In genomic region chr4:78707268-78707667, GRCh38 we compare ENCODE assay signal across 18 cellular contexts.
DNase-seq lines count a peak whose midpoint lies in the region; ATAC-seq, FAIRE-seq and TF ChIP-seq lines count a peak whose summit lies in the region.
"Had no signal": no experiment of that assay in that cellular context is flagged by ENCODE, and none has a peak within 500 bp of the region (broad histone marks: within the 10 kb centered on the region; RNA-seq: fewer than 3 reads in every experiment).

No MANE protein-coding gene starts in this region.

- ATAC-seq in activated naive CD8-positive, alpha-beta T cell treated with anti-CD3 and anti-CD28 coated beads, Interleukin-2, amount 50 U/mL, for 24 hours: no peak
- peak; percentile 45 for ATAC-seq in HG03159 (IDR thresholded peaks at IDR 0.05; ENCODE audit: unreplicated experiment)
- ATAC-seq in GM12878: peak; percentile 76

- peaks cover 7% of the 10 kb centered on the region; the same call in 1 of the 3 replicates for H3K9me3 ChIP-seq in GM12878 (replicated peaks; ENCODE audit: control insufficient read depth, insufficient read depth, low read length)

- H3K4me2 ChIP-seq in GM12878 (ENCODE audit: control insufficient read depth, insufficient read depth): peak overlapping the region; percentile 81

- peaks cover 24% of the 10 kb centered on the region for H3K4me1 ChIP-seq in GM12878 (ENCODE audit: control insufficient read depth, insufficient read depth, low read length)
- H3K4me1 ChIP-seq: breast epithelium had no signal

- intact Hi-C loops in GM12878 (cut with micrococcal nuclease; ENCODE audit: unreplicated experiment): no loop called here

- peaks cover 3% of the 10 kb centered on the region for H3K4me1 Mint-ChIP-seq in activated naive CD8-positive, alpha-beta T cell treated with anti-CD3 and anti-CD28 coated beads for 36 hours
- peaks cover 6% of the 10 kb centered on the region for H3K4me1 Mint-ChIP-seq in activated naive CD8-positive, alpha-beta T cell treated with anti-CD3 and anti-CD28 coated beads, Interleukin-2, amount 50 U/mL, for 24 hours
- H3K4me1 Mint-ChIP-seq: activated CD4-positive, alpha-beta T cell treated with anti-CD3 and anti-CD28 coated beads, Interleukin-2, amount 10 ng/mL, durations not matched to agents 24 days and 14 days had no signal

- H3K4me3 ChIP-seq in GM12878: no peak overlapping the region
- H3K4me3 ChIP-seq: breast epithelium, left ventricle myocardium inferior, transverse colon had no signal

- CTCF ChIA-PET in GM12878 (lab: Yijun Ruan, JAX): interaction anchor here (0.7 to 1.6 kb wide), 4 partner anchors 36 to 95 kb away, joined by 3 to 6 read pairs (median 4); no protein-coding TSS in a partner anchor

- H3K4me3 Mint-ChIP-seq in activated naive CD8-positive, alpha-beta T cell treated with anti-CD3 and anti-CD28 coated beads for 36 hours: no peak overlapping the region
- H3K4me3 Mint-ChIP-seq in activated naive CD8-positive, alpha-beta T cell treated with anti-CD3 and anti-CD28 coated beads, Interleukin-2, amount 50 U/mL, for 24 hours: no peak overlapping the region
- H3K4me3 Mint-ChIP-seq: activated CD4-positive, alpha-beta T cell treated with anti-CD3 and anti-CD28 coated beads, Interleukin-2, amount 10 ng/mL, durations not matched to agents 24 days and 14 days had no signal

- H3K27ac ChIP-seq in GM12878 (ENCODE audit: control insufficient read depth, insufficient read depth): no peak overlapping the region
- H3K27ac ChIP-seq: breast epithelium, left ventricle myocardium inferior, transverse colon had no signal

- no peaks in the 10 kb centered on the region for H4K20me1 ChIP-seq in GM12878 (ENCODE audit: control insufficient read depth, insufficient read depth)

- FAIRE-seq in GM12878 (lab: Jason Lieb, UNC) (peak; percentile 41), urothelium cell line (lab: Jason Lieb, UNC) (no peak)
- FAIRE-seq: endothelial cell of umbilical vein had no signal

- no peak for TF ChIP-seq EP300 in GM12878 (IDR thresholded peaks at IDR 0.05; ENCODE audit: borderline replicate concordance in 1 of 2, control insufficient read depth in 1 of 2, low read depth in 2 of 2, low read length in 2 of 2)

- peak overlapping the region; percentile 62 for H2AFZ ChIP-seq in GM12878 (ENCODE audit: control insufficient read depth, low read depth, low read length)

- SMC1A ChIA-PET in GM12878 (lab: Charles Lee; ENCODE audit: uncharacterized antibody, unreplicated experiment): interaction anchor here (0.9 to 2.4 kb wide), 15 partner anchors 9 to 156 kb away, joined by 3 to 9 read pairs (median 4); no protein-coding TSS in a partner anchor

- H3K27me3 ChIP-seq in GM12878 (replicated peaks in 1 of 2; ENCODE audit: control insufficient read depth in 2 of 2, insufficient read depth in 2 of 2, low read length in 1 of 2): no peaks in the 10 kb centered on the region
- H3K27me3 ChIP-seq: breast epithelium, transverse colon had no signal

- peaks cover 9% of the 10 kb centered on the region for H3K36me3 Mint-ChIP-seq in activated naive CD8-positive, alpha-beta T cell treated with anti-CD3 and anti-CD28 coated beads for 36 hours
- H3K36me3 Mint-ChIP-seq in activated naive CD8-positive, alpha-beta T cell treated with anti-CD3 and anti-CD28 coated beads, Interleukin-2, amount 50 U/mL, for 24 hours (ENCODE audit: low read depth): peaks cover 3% of the 10 kb centered on the region

- TF ChIP-seq CTCF in GM12878 (IDR thresholded peaks at IDR 0.05 in 2 of 3, conservative IDR thresholded peaks at IDR 0.05 in 1 of 3; ENCODE audit: control insufficient read depth in 2 of 3, extremely low read depth in 1 of 3, insufficient read depth in 1 of 3, low read depth in 3 of 3, low read length in 3 of 3): no peak

- POLR2A ChIA-PET in GM12878 (lab: Charles Lee): interaction anchor here (1.3 to 2.3 kb wide), 3 partner anchors 14 to 92 kb away, joined by 4 to 6 read pairs (median 6); no protein-coding TSS in a partner anchor

- TF ChIP-seq RAD21 in GM12878 (IDR thresholded peaks at IDR 0.05; ENCODE audit: insufficient read depth, low read depth, low read length): no peak

- H3K9me3 Mint-ChIP-seq in activated naive CD8-positive, alpha-beta T cell treated with anti-CD3 and anti-CD28 coated beads for 36 hours: peaks cover 12% of the 10 kb centered on the region
- H3K9me3 Mint-ChIP-seq in activated naive CD8-positive, alpha-beta T cell treated with anti-CD3 and anti-CD28 coated beads, Interleukin-2, amount 50 U/mL, for 24 hours: peaks cover 14% of the 10 kb centered on the region

- H3K79me2 ChIP-seq in GM12878 (ENCODE audit: control insufficient read depth, insufficient read depth, low read length): no peaks in the 10 kb centered on the region

- 0% methylated on average over 2 of the region's 2 CpGs for WGBS in GM12878 (ENCODE audit: insufficient coverage, insufficient replicate concordance, low lambda C conversion rate, missing lambda C conversion rate)

- in situ Hi-C loops in GM12878 (cut with MboI): no loop called here

- no peak for TF ChIP-seq POLR2A in GM12878 (IDR thresholded peaks at IDR 0.05; ENCODE audit: low read depth, low read length)

- RAD21 ChIA-PET in GM12878 (lab: Charles Lee; ENCODE audit: unreplicated experiment): interaction anchor here (0.6 to 1.7 kb wide), 12 partner anchors 24 to 115 kb away, joined by 3 to 7 read pairs (median 3); no protein-coding TSS in a partner anchor

- no TSS peak for BruUV-seq in GM12878 (replicated peaks; lab: Mats Ljungman, UMichigan)

- no peaks in the 10 kb centered on the region for H3K36me3 ChIP-seq in GM12878 (ENCODE audit: control insufficient read depth in 2 of 2, insufficient read depth in 2 of 2, low read length in 1 of 2)
- H3K36me3 ChIP-seq: breast epithelium, left ventricle myocardium inferior, transverse colon had no signal

- H3K9ac ChIP-seq in GM12878 (ENCODE audit: control insufficient read depth, insufficient read depth, low read length): no peak overlapping the region

- no peaks in the 10 kb centered on the region for H3K27me3 Mint-ChIP-seq in activated naive CD8-positive, alpha-beta T cell treated with anti-CD3 and anti-CD28 coated beads for 36 hours
- H3K27me3 Mint-ChIP-seq in activated naive CD8-positive, alpha-beta T cell treated with anti-CD3 and anti-CD28 coated beads, Interleukin-2, amount 50 U/mL, for 24 hours: no peaks in the 10 kb centered on the region

- peak overlapping the region; percentile 12 for H3K27ac Mint-ChIP-seq in activated naive CD8-positive, alpha-beta T cell treated with anti-CD3 and anti-CD28 coated beads for 36 hours
- no peak overlapping the region for H3K27ac Mint-ChIP-seq in activated naive CD8-positive, alpha-beta T cell treated with anti-CD3 and anti-CD28 coated beads, Interleukin-2, amount 50 U/mL, for 24 hours
- H3K27ac Mint-ChIP-seq: activated CD4-positive, alpha-beta T cell treated with anti-CD3 and anti-CD28 coated beads, Interleukin-2, amount 10 ng/mL, durations not matched to agents 24 days and 14 days had no signal

- DNase-seq in activated naive CD8-positive, alpha-beta T cell treated with anti-CD3 and anti-CD28 coated beads for 36 hours: no peak
- no peak for DNase-seq in activated naive CD8-positive, alpha-beta T cell treated with anti-CD3 and anti-CD28 coated beads, Interleukin-2, amount 50 U/mL, for 24 hours
- DNase-seq in GM12878 (ENCODE audit: low read depth, low spot score): no peak
- peak; percentile 36 for DNase-seq in urothelium cell line (ENCODE audit: low spot score)
- DNase-seq in NCI-H187 treated with DMSO at 0.1 percent for 48 hours (lab: John Stamatoyannopoulos, UW): no peak
- no peak for DNase-seq in SKM-1 (lab: John Stamatoyannopoulos, UW; ENCODE audit: unreplicated experiment)
- DNase-seq in activated CD8-positive, alpha-beta memory T cell treated with anti-CD3 and anti-CD28 coated beads, Interleukin-2, amount 50 U/mL, for 4 hours: no peak
- DNase-seq: 8988T; activated CD4-positive, alpha-beta T cell treated with anti-CD3 and anti-CD28 coated beads, Interleukin-2, amount 10 ng/mL, durations not matched to agents 24 days and 14 days; activated gamma-delta T cell; Calu3; KG1; left ventricle myocardium inferior; NCI-H1930; transverse colon had no signal

TF ChIP-seq in GM12878, 131 proteins besides CTCF, POLR2A, EP300 and RAD21 (continues in another document):
- TF ChIP-seq TAF1 (IDR thresholded peaks at IDR 0.05; ENCODE audit: borderline replicate concordance, low read depth, low read length) (no peak), HDGF (IDR thresholded peaks at IDR 0.05) (no peak), IRF5 (IDR thresholded peaks at IDR 0.05; ENCODE audit: borderline replicate concordance) (no peak), PML (IDR thresholded peaks at IDR 0.05; ENCODE audit: low read length) (no peak), KLF5 (IDR thresholded peaks at IDR 0.05; ENCODE audit: partially characterized antibody) (no peak), BCL11A (IDR thresholded peaks at IDR 0.05; ENCODE audit: low read depth, low read length) (no peak), BRCA1 (IDR thresholded peaks at IDR 0.05; ENCODE audit: low read depth, low read length) (no peak), IRF4 (IDR thresholded peaks at IDR 0.05; ENCODE audit: low read depth, low read length) (no peak), ZNF622 (IDR thresholded peaks at IDR 0.05) (no peak), POU2F2 (IDR thresholded peaks at IDR 0.05; ENCODE audit: borderline replicate concordance, low read depth, low read length) (no peak), STAT1 (conservative IDR thresholded peaks at IDR 0.05) (no peak), CREB1 (IDR thresholded peaks at IDR 0.05; ENCODE audit: low read depth) (0 out of 2 replicates have a peak, but pooled peaks have one; percentile 14), MTA2 (IDR thresholded peaks at IDR 0.05; ENCODE audit: low read depth) (peak; percentile 43; the same call in 1 of the 2 replicates)
- TF ChIP-seq, protein P1, sequence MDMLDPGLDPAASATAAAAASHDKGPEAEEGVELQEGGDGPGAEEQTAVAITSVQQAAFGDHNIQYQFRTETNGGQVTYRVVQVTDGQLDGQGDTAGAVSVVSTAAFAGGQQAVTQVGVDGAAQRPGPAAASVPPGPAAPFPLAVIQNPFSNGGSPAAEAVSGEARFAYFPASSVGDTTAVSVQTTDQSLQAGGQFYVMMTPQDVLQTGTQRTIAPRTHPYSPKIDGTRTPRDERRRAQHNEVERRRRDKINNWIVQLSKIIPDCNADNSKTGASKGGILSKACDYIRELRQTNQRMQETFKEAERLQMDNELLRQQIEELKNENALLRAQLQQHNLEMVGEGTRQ (IDR thresholded peaks at IDR 0.05; ENCODE audit: borderline replicate concordance, low read depth, low read length): no peak
